ENCODE assay signal across 8 cellular contexts in genomic region chr2:241609859-241610793, GRCh38. TPM values are rescaled to one million over a fixed set of nuclear protein-coding genes. Genes with fewer than 3 reads are reported as not detected.
A peak's percentile ranks its signal among the peaks of the same experiment; 100 is the strongest.
DNase-seq lines count a peak whose midpoint lies in the region; ATAC-seq and TF ChIP-seq lines count a peak whose summit lies in the region.

No MANE protein-coding gene starts in this region.

- TF ChIP-seq CTCF in heart right ventricle (IDR thresholded peaks at IDR 0.05) (peak; percentile 59 to 83 (median 76)), type B pancreatic cell (conservative IDR thresholded peaks at IDR 0.05) (peak; percentile 77)

- no peak overlapping the region for H3K27ac Mint-ChIP-seq in activated naive CD8-positive, alpha-beta T cell treated with anti-CD3 and anti-CD28 coated beads, Interleukin-2, amount 50 U/mL, for 24 hours
- peak overlapping the region; percentile 59 for H3K27ac Mint-ChIP-seq in type B pancreatic cell

- peak overlapping the region; percentile 72 for H3K4me3 Mint-ChIP-seq in activated naive CD8-positive, alpha-beta T cell treated with anti-CD3 and anti-CD28 coated beads, Interleukin-2, amount 50 U/mL, for 24 hours
- H3K4me3 Mint-ChIP-seq in type B pancreatic cell = peak overlapping the region; percentile 69

- DNase-seq in C1 segment of cervical spinal cord (lab: John Stamatoyannopoulos, UW) (peak in 12 of 14 donors; percentile 14 to 72 (median 40)), HS-5 (ENCODE audit: low read depth) (peak; percentile 28), SK-N-MC (ENCODE audit: low read depth, low spot score) (peak; percentile 18), heart right ventricle (peak; percentile 77 to 87), posterior vena cava (ENCODE audit: low spot score) (peak; percentile 95), type B pancreatic cell (ENCODE audit: extremely low spot score, unreplicated experiment) (peak; percentile 91)
- DNase-seq in activated naive CD8-positive, alpha-beta T cell treated with anti-CD3 and anti-CD28 coated beads, Interleukin-2, amount 50 U/mL, for 24 hours = peak; percentile 94

- H3K27me3 Mint-ChIP-seq in activated naive CD8-positive, alpha-beta T cell treated with anti-CD3 and anti-CD28 coated beads, Interleukin-2, amount 50 U/mL, for 24 hours = no peaks in the 10 kb centered on the region
- no peaks in the 10 kb centered on the region for H3K27me3 Mint-ChIP-seq in type B pancreatic cell

- peaks cover 3 to 33% (median 20%) of the 10 kb centered on the region in 9 donors for H3K4me1 ChIP-seq in heart right ventricle

- no peaks in the 10 kb centered on the region for H3K27me3 ChIP-seq in heart right ventricle

- intact Hi-C loops in heart right ventricle (cut with DNase I) = loop anchor here in 4 of 10 donors (5.0 to 10.0 kb wide), 3 partner anchors 103 to 255 kb away; partner anchors contain the start of genes STK25 (in 4 of the 4) and FARP2 (in 1 of the 4)
- intact Hi-C loops in posterior vena cava (cut with DNase I) = no loop called here

- peak overlapping the region; percentile 85 for H3K27ac ChIP-seq in SK-N-MC
- peak overlapping the region; percentile 5 to 82 (median 75) for H3K27ac ChIP-seq in heart right ventricle

- peaks cover 19% of the 10 kb centered on the region for H3K36me3 Mint-ChIP-seq in activated naive CD8-positive, alpha-beta T cell treated with anti-CD3 and anti-CD28 coated beads, Interleukin-2, amount 50 U/mL, for 24 hours (ENCODE audit: low read depth)
- no peaks in the 10 kb centered on the region for H3K36me3 Mint-ChIP-seq in type B pancreatic cell

- no peaks in the 10 kb centered on the region for H3K9me3 Mint-ChIP-seq in activated naive CD8-positive, alpha-beta T cell treated with anti-CD3 and anti-CD28 coated beads, Interleukin-2, amount 50 U/mL, for 24 hours
- no peaks in the 10 kb centered on the region for H3K9me3 Mint-ChIP-seq in type B pancreatic cell

- H3K36me3 ChIP-seq in SK-N-MC (ENCODE audit: insufficient read depth, low read length) (peaks cover 14% of the 10 kb centered on the region), heart right ventricle (peaks cover 0 to 28% (median 0%) of the 10 kb centered on the region in 9 donors)

- H3K9ac ChIP-seq in SK-N-MC (ENCODE audit: insufficient read length) = peak overlapping the region; percentile 71

- ATAC-seq in GM19468 (IDR thresholded peaks at IDR 0.05; ENCODE audit: extremely low read depth, unreplicated experiment) = peak; percentile 85
- peak; percentile 99 for ATAC-seq in activated naive CD8-positive, alpha-beta T cell treated with anti-CD3 and anti-CD28 coated beads, Interleukin-2, amount 50 U/mL, for 24 hours
- peak; percentile 90 to 96 (median 94) for ATAC-seq in heart right ventricle

- peaks cover 18% of the 10 kb centered on the region for H3K4me1 Mint-ChIP-seq in activated naive CD8-positive, alpha-beta T cell treated with anti-CD3 and anti-CD28 coated beads, Interleukin-2, amount 50 U/mL, for 24 hours
- peaks cover 24% of the 10 kb centered on the region for H3K4me1 Mint-ChIP-seq in type B pancreatic cell (ENCODE audit: unreplicated experiment)

- no peaks in the 10 kb centered on the region for H3K9me3 ChIP-seq in SK-N-MC (ENCODE audit: low read depth, low read length)
- H3K9me3 ChIP-seq in heart right ventricle = no peaks in the 10 kb centered on the region

- H3K4me3 ChIP-seq in SK-N-MC = peak overlapping the region; percentile 75
- peak overlapping the region; percentile 46 to 76 (median 64) for H3K4me3 ChIP-seq in heart right ventricle

- WGBS in heart right ventricle, 2 donors = 7% methylated on average over 64 to 76 of the region's 76 CpGs

RNA-seq across cellular contexts. Expression of gene THAP4, which starts 26.8 kb away (rescaled TPM):
- total RNA-seq in heart right ventricle (100 to 1,000 TPM in 1 of 10 donors, 10 to 100 TPM in 9; 68.7 to 101 (median 75.4) TPM), posterior vena cava (10 to 100 TPM; 31.2 to 32.1 TPM), type B pancreatic cell (ENCODE audit: low replicate concordance) (51.3 and 53.3 TPM in 2 replicates)
- polyA plus RNA-seq in heart right ventricle = 10 to 100 TPM; 80.7 to 92.5 TPM

RNA-seq across cellular contexts. Expression of gene ATG4B, which starts 27.4 kb away (rescaled TPM):
- total RNA-seq in heart right ventricle = 10 to 100 TPM; 34.7 to 52.1 (median 41.2) TPM
- polyA plus RNA-seq in heart right ventricle = 10 to 100 TPM; 51.1 to 55.7 TPM
- total RNA-seq in posterior vena cava = 10 to 100 TPM; 43.7 to 52.1 TPM
- total RNA-seq in type B pancreatic cell (ENCODE audit: low replicate concordance) = 96.5 and 112 TPM in 2 replicates

RNA-seq across cellular contexts. Expression of gene BOK, which starts 51.6 kb away (rescaled TPM):
- total RNA-seq in heart right ventricle = 10 to 100 TPM in 1 of 10 donors, 1 to 10 TPM in 9; 2.3 to 15.6 (median 3.3) TPM
- polyA plus RNA-seq in heart right ventricle = 10 to 100 TPM in 1 of 2 donors, 1 to 10 TPM in 1; 1.6 to 10.3 TPM
- total RNA-seq in posterior vena cava = 10 to 100 TPM; 20.1 to 29.7 TPM
- 41.5 and 108 TPM in 2 replicates for total RNA-seq in type B pancreatic cell (ENCODE audit: low replicate concordance)

Comparison
In these comparisons a context has a peak if more than half of its experiments do, and no peak if none do; other contexts are left out.
1. Peak in every context shown above with its lines: DNase-seq, ATAC-seq, H3K4me3 ChIP-seq and H3K27ac ChIP-seq.
2. DNase-seq: peak in every context shown above with its lines; median percentile 95 in posterior vena cava; 94 in activated naive CD8-positive, alpha-beta T cell treated with anti-CD3 and anti-CD28 coated beads, Interleukin-2, amount 50 U/mL, for 24 hours; 91 in type B pancreatic cell; 82 in heart right ventricle; 40 in C1 segment of cervical spinal cord; 28 in HS-5; 18 in SK-N-MC.